40 cellular contexts compared by ENCODE assay signal in the genomic region with DNA sequence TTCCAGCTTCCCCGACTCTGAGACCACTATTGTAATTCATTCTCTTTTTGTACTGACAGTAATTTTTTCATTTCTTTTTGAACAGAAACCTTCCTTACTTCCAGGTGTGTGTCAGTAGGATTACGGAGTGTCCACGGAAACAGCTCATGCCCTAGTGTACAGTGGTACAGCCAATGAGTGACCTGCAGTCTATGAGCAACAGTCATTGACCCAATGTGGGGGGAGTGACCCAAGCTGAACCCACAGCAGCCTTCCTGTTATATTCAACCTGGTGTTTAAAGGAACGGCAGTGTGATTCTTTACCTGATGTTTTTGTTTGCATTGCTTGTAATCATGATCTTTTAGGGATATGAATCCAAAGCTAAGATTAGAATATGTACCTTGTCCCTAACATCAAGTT. TPM values are rescaled to one million over a fixed set of nuclear protein-coding genes. Genes with fewer than 3 reads are reported as not detected.
"Had no signal": no experiment of that assay in that cellular context is flagged by ENCODE, and none has a peak within 500 bp of the region (broad histone marks: within the 10 kb centered on the region; RNA-seq: fewer than 3 reads in every experiment).

No MANE protein-coding gene starts in this region.

- H3K27me3 ChIP-seq: ascending aorta, brain microvascular endothelial cell, cardiac muscle cell had no signal

- H3K27ac ChIP-seq: adrenal gland, ascending aorta, brain microvascular endothelial cell, breast epithelium, cardiac muscle cell had no signal

- FAIRE-seq: bronchial epithelial cell had no signal

- H3K9me3 Mint-ChIP-seq: activated naive CD4-positive, alpha-beta T cell treated with anti-CD3 and anti-CD28 coated beads for 36 hours; activated naive CD4-positive, alpha-beta T cell treated with anti-CD3 and anti-CD28 coated beads, Interleukin-2, amount 50 U/mL, for 24 hours; activated naive CD4-positive, alpha-beta T cell treated with anti-CD3 and anti-CD28 coated beads, Interleukin-2, amount 50 U/mL, for 72 hours; activated naive CD8-positive, alpha-beta T cell treated with anti-CD3 and anti-CD28 coated beads for 36 hours; activated naive CD8-positive, alpha-beta T cell treated with anti-CD3 and anti-CD28 coated beads, Interleukin-2, amount 10 ng/mL, durations not matched to agents 7 days and 5 days; activated naive CD8-positive, alpha-beta T cell treated with anti-CD3 and anti-CD28 coated beads, Interleukin-2, amount 50 U/mL, for 24 hours; activated T-cell treated with anti-CD3 and anti-CD28 coated beads, Interleukin-2, amount 50 U/mL, for 24 hours; activated T-cell treated with anti-CD3 and anti-CD28 coated beads, Interleukin-2, amount 50 U/mL, for 4 hours; activated T-cell treated with anti-CD3 and anti-CD28 coated beads, Interleukin-2, amount 50 U/mL, for 72 hours; activated T-helper 1 cell treated with anti-CD3 and anti-CD28 coated beads, Interleukin-12 subunit alpha, Interleukin-12 subunit beta, Interleukin-2, Interleukin-4 antibody, amounts not matched to agents 30 ng/mL and 10 ng/mL and 1 ng/mL, durations not matched to agents 14 hours and 24 hours and 36 hours; activated T-helper 17 cell treated with anti-CD3 and anti-CD28 coated beads, Interleukin-2, amount 50 U/mL, for 72 hours; activated T-helper 2 cell treated with anti-CD3 and anti-CD28 coated beads, Interferon-gamma antibody, Interleukin-2, Interleukin-4, amounts not matched to agents 10 μg/mL and 5 μg/mL and 100 μg/mL, durations not matched to agents 14 hours and 24 hours and 36 hours; central memory CD8-positive, alpha-beta T cell had no signal

- DNase-seq: activated effector memory CD4-positive, alpha-beta T cell treated with anti-CD3 and anti-CD28 coated beads, Interleukin-2, amount 50 U/mL, for 16 hours; activated effector memory CD4-positive, alpha-beta T cell treated with Interleukin-2 at 50 U/mL for 16 hours; activated gamma-delta T cell; activated gamma-delta T cell treated with Interleukin-2 at 50 U/mL for 16 hours; activated naive CD4-positive, alpha-beta T cell treated with anti-CD3 and anti-CD28 coated beads for 36 hours; activated naive CD4-positive, alpha-beta T cell treated with anti-CD3 and anti-CD28 coated beads, Interleukin-2, amount 10 ng/mL, durations not matched to agents 7 days and 5 days; activated naive CD4-positive, alpha-beta T cell treated with anti-CD3 and anti-CD28 coated beads, Interleukin-2, amount 50 U/mL, for 16 hours; activated naive CD4-positive, alpha-beta T cell treated with Interleukin-2 at 50 U/mL for 16 hours; activated naive CD8-positive, alpha-beta T cell treated with anti-CD3 and anti-CD28 coated beads for 36 hours; activated naive CD8-positive, alpha-beta T cell treated with anti-CD3 and anti-CD28 coated beads, Interleukin-2, amount 10 ng/mL, durations not matched to agents 7 days and 5 days; activated naive CD8-positive, alpha-beta T cell treated with anti-CD3 and anti-CD28 coated beads, Interleukin-2, amount 50 U/mL, for 24 hours; activated T-cell treated with anti-CD3 and anti-CD28 coated beads, Interleukin-2, amount 50 U/mL, for 1 hour; activated T-cell treated with anti-CD3 and anti-CD28 coated beads, Interleukin-2, amount 50 U/mL, for 24 hours; activated T-cell treated with anti-CD3 and anti-CD28 coated beads, Interleukin-2, amount 50 U/mL, for 4 hours; activated T-cell treated with anti-CD3 and anti-CD28 coated beads, Interleukin-2, amount 50 U/mL, for 48 hours; activated T-cell treated with anti-CD3 and anti-CD28 coated beads, Interleukin-2, amount 50 U/mL, for 72 hours; adrenal gland; amniotic stem cell; amygdala; anterior cingulate cortex; aorta; brain microvascular endothelial cell; caudate nucleus; central memory CD4-positive, alpha-beta T cell; cerebellar nuclear complex had no signal

- H3K36me3 Mint-ChIP-seq: activated naive CD4-positive, alpha-beta T cell treated with anti-CD3 and anti-CD28 coated beads, Interleukin-2, amount 10 ng/mL, durations not matched to agents 7 days and 5 days; activated naive CD4-positive, alpha-beta T cell treated with anti-CD3 and anti-CD28 coated beads, Interleukin-2, amount 50 U/mL, for 24 hours; activated naive CD4-positive, alpha-beta T cell treated with anti-CD3 and anti-CD28 coated beads, Interleukin-2, amount 50 U/mL, for 72 hours; activated naive CD8-positive, alpha-beta T cell; activated naive CD8-positive, alpha-beta T cell treated with anti-CD3 and anti-CD28 coated beads for 36 hours; activated naive CD8-positive, alpha-beta T cell treated with anti-CD3 and anti-CD28 coated beads, Interleukin-2, amount 10 ng/mL, durations not matched to agents 7 days and 5 days; brain had no signal

- H3K4me1 Mint-ChIP-seq: activated naive CD4-positive, alpha-beta T cell treated with anti-CD3 and anti-CD28 coated beads, Interleukin-2, amount 10 ng/mL, durations not matched to agents 7 days and 5 days; activated naive CD4-positive, alpha-beta T cell treated with anti-CD3 and anti-CD28 coated beads, Interleukin-2, amount 50 U/mL, for 24 hours; activated naive CD8-positive, alpha-beta T cell treated with anti-CD3 and anti-CD28 coated beads for 36 hours; activated naive CD8-positive, alpha-beta T cell treated with anti-CD3 and anti-CD28 coated beads, Interleukin-2, amount 10 ng/mL, durations not matched to agents 7 days and 5 days; activated naive CD8-positive, alpha-beta T cell treated with anti-CD3 and anti-CD28 coated beads, Interleukin-2, amount 50 U/mL, for 24 hours; activated T-helper 17 cell treated with anti-CD3 and anti-CD28 coated beads, Interleukin-2, amount 50 U/mL, for 72 hours; brain; central memory CD8-positive, alpha-beta T cell had no signal

- H3K4me3 Mint-ChIP-seq: activated naive CD4-positive, alpha-beta T cell treated with anti-CD3 and anti-CD28 coated beads for 36 hours; activated naive CD4-positive, alpha-beta T cell treated with anti-CD3 and anti-CD28 coated beads, Interleukin-2, amount 10 ng/mL, durations not matched to agents 7 days and 5 days; activated naive CD4-positive, alpha-beta T cell treated with anti-CD3 and anti-CD28 coated beads, Interleukin-2, amount 50 U/mL, for 24 hours; activated naive CD8-positive, alpha-beta T cell; activated naive CD8-positive, alpha-beta T cell treated with anti-CD3 and anti-CD28 coated beads for 36 hours; activated naive CD8-positive, alpha-beta T cell treated with anti-CD3 and anti-CD28 coated beads, Interleukin-2, amount 10 ng/mL, durations not matched to agents 7 days and 5 days; activated naive CD8-positive, alpha-beta T cell treated with anti-CD3 and anti-CD28 coated beads, Interleukin-2, amount 50 U/mL, for 24 hours; activated T-cell treated with anti-CD3 and anti-CD28 coated beads, Interleukin-2, amount 50 U/mL, for 24 hours; activated T-cell treated with anti-CD3 and anti-CD28 coated beads, Interleukin-2, amount 50 U/mL, for 4 hours; activated T-cell treated with anti-CD3 and anti-CD28 coated beads, Interleukin-2, amount 50 U/mL, for 72 hours; activated T-helper 1 cell treated with anti-CD3 and anti-CD28 coated beads, Interleukin-12 subunit alpha, Interleukin-12 subunit beta, Interleukin-2, Interleukin-4 antibody, amounts not matched to agents 30 ng/mL and 10 ng/mL and 1 ng/mL, durations not matched to agents 14 hours and 24 hours and 36 hours; activated T-helper 17 cell treated with anti-CD3 and anti-CD28 coated beads, Interleukin-2, amount 50 U/mL, for 72 hours; brain; central memory CD8-positive, alpha-beta T cell had no signal

- H3K4me1 ChIP-seq: adrenal gland, ascending aorta, breast epithelium had no signal

- H3K27ac Mint-ChIP-seq: activated naive CD4-positive, alpha-beta T cell treated with anti-CD3 and anti-CD28 coated beads for 36 hours; activated naive CD4-positive, alpha-beta T cell treated with anti-CD3 and anti-CD28 coated beads, Interleukin-2, amount 10 ng/mL, durations not matched to agents 7 days and 5 days; activated naive CD4-positive, alpha-beta T cell treated with anti-CD3 and anti-CD28 coated beads, Interleukin-2, amount 50 U/mL, for 24 hours; activated naive CD4-positive, alpha-beta T cell treated with anti-CD3 and anti-CD28 coated beads, Interleukin-2, amount 50 U/mL, for 72 hours; activated naive CD8-positive, alpha-beta T cell; activated naive CD8-positive, alpha-beta T cell treated with anti-CD3 and anti-CD28 coated beads for 36 hours; activated naive CD8-positive, alpha-beta T cell treated with anti-CD3 and anti-CD28 coated beads, Interleukin-2, amount 10 ng/mL, durations not matched to agents 7 days and 5 days; activated naive CD8-positive, alpha-beta T cell treated with anti-CD3 and anti-CD28 coated beads, Interleukin-2, amount 50 U/mL, for 24 hours; activated T-cell treated with anti-CD3 and anti-CD28 coated beads, Interleukin-2, amount 50 U/mL, for 24 hours; activated T-cell treated with anti-CD3 and anti-CD28 coated beads, Interleukin-2, amount 50 U/mL, for 72 hours; activated T-helper 1 cell treated with anti-CD3 and anti-CD28 coated beads, Interleukin-12 subunit alpha, Interleukin-12 subunit beta, Interleukin-2, Interleukin-4 antibody, amounts not matched to agents 30 ng/mL and 10 ng/mL and 1 ng/mL, durations not matched to agents 14 hours and 24 hours and 36 hours; activated T-helper 17 cell treated with anti-CD3 and anti-CD28 coated beads, Interleukin-2, amount 50 U/mL, for 72 hours; activated T-helper 2 cell treated with anti-CD3 and anti-CD28 coated beads, Interferon-gamma antibody, Interleukin-2, Interleukin-4, amounts not matched to agents 10 μg/mL and 5 μg/mL and 100 μg/mL, durations not matched to agents 14 hours and 24 hours and 36 hours; brain had no signal

- H3K9me3 ChIP-seq: adrenal gland, ascending aorta, breast epithelium had no signal

- H3K4me3 ChIP-seq: adrenal gland, ascending aorta, breast epithelium, cardiac muscle cell had no signal

- H3K36me3 ChIP-seq: adrenal gland, ascending aorta, brain microvascular endothelial cell, breast epithelium, cardiac muscle cell had no signal

- ATAC-seq: activated naive CD4-positive, alpha-beta T cell treated with anti-CD3 and anti-CD28 coated beads, Interleukin-2, amount 50 U/mL, for 72 hours; activated naive CD8-positive, alpha-beta T cell treated with anti-CD3 and anti-CD28 coated beads, Interleukin-2, amount 50 U/mL, for 24 hours; activated T-cell treated with anti-CD3 and anti-CD28 coated beads, Interleukin-2, amount 50 U/mL, for 4 hours; activated T-cell treated with anti-CD3 and anti-CD28 coated beads, Interleukin-2, amount 50 U/mL, for 72 hours; activated T-helper 17 cell treated with anti-CD3 and anti-CD28 coated beads, Interleukin-2, amount 50 U/mL, for 72 hours had no signal

RNA-seq across cellular contexts. Expression of a gene that starts 1.2 kb away (rescaled TPM):
- total RNA-seq: activated naive CD4-positive, alpha-beta T cell treated with anti-CD3 and anti-CD28 coated beads for 36 hours; activated naive CD4-positive, alpha-beta T cell treated with anti-CD3 and anti-CD28 coated beads, Interleukin-2, amount 50 U/mL, for 72 hours; activated naive CD8-positive, alpha-beta T cell treated with anti-CD3 and anti-CD28 coated beads for 36 hours; activated naive CD8-positive, alpha-beta T cell treated with anti-CD3 and anti-CD28 coated beads, Interleukin-2, amount 10 ng/mL, durations not matched to agents 7 days and 5 days; activated T-cell treated with anti-CD3 and anti-CD28 coated beads, Interleukin-2, amount 50 U/mL, for 4 hours; activated T-cell treated with anti-CD3 and anti-CD28 coated beads, Interleukin-2, amount 50 U/mL, for 72 hours; activated T-helper 1 cell treated with anti-CD3 and anti-CD28 coated beads, Interleukin-12 subunit alpha, Interleukin-12 subunit beta, Interleukin-2, Interleukin-4 antibody, amounts not matched to agents 30 ng/mL and 10 ng/mL and 1 ng/mL, durations not matched to agents 14 hours and 24 hours and 36 hours; activated T-helper 17 cell treated with anti-CD3 and anti-CD28 coated beads, Interleukin-2, amount 50 U/mL, for 72 hours; activated T-helper 2 cell treated with anti-CD3 and anti-CD28 coated beads, Interferon-gamma antibody, Interleukin-2, Interleukin-4, amounts not matched to agents 10 μg/mL and 5 μg/mL and 100 μg/mL, durations not matched to agents 14 hours and 24 hours and 36 hours; adrenal gland; aorta; ascending aorta; breast epithelium; bronchial epithelial cell; cardiac muscle cell; cardiac septum; cerebellum; chondrocyte had no signal

RNA-seq across cellular contexts. Expression of a gene that starts 27.5 kb away (rescaled TPM):
- total RNA-seq: activated naive CD4-positive, alpha-beta T cell treated with anti-CD3 and anti-CD28 coated beads for 36 hours; activated naive CD4-positive, alpha-beta T cell treated with anti-CD3 and anti-CD28 coated beads, Interleukin-2, amount 50 U/mL, for 72 hours; activated naive CD8-positive, alpha-beta T cell treated with anti-CD3 and anti-CD28 coated beads for 36 hours; activated naive CD8-positive, alpha-beta T cell treated with anti-CD3 and anti-CD28 coated beads, Interleukin-2, amount 10 ng/mL, durations not matched to agents 7 days and 5 days; activated T-cell treated with anti-CD3 and anti-CD28 coated beads, Interleukin-2, amount 50 U/mL, for 4 hours; activated T-cell treated with anti-CD3 and anti-CD28 coated beads, Interleukin-2, amount 50 U/mL, for 72 hours; activated T-helper 1 cell treated with anti-CD3 and anti-CD28 coated beads, Interleukin-12 subunit alpha, Interleukin-12 subunit beta, Interleukin-2, Interleukin-4 antibody, amounts not matched to agents 30 ng/mL and 10 ng/mL and 1 ng/mL, durations not matched to agents 14 hours and 24 hours and 36 hours; activated T-helper 17 cell treated with anti-CD3 and anti-CD28 coated beads, Interleukin-2, amount 50 U/mL, for 72 hours; activated T-helper 2 cell treated with anti-CD3 and anti-CD28 coated beads, Interferon-gamma antibody, Interleukin-2, Interleukin-4, amounts not matched to agents 10 μg/mL and 5 μg/mL and 100 μg/mL, durations not matched to agents 14 hours and 24 hours and 36 hours; adrenal gland; aorta; ascending aorta; breast epithelium; bronchial epithelial cell; cardiac muscle cell; cardiac septum; cerebellum; chondrocyte had no signal
